17 cellular contexts compared by ENCODE assay signal in genomic region chr1:222777463-222777862, GRCh38. TPM values are rescaled to one million over a fixed set of nuclear protein-coding genes. Genes with fewer than 3 reads are reported as not detected.
DNase-seq lines count a peak whose midpoint lies in the region; ATAC-seq and TF ChIP-seq lines count a peak whose summit lies in the region.
"Had no signal": no experiment of that assay in that cellular context is flagged by ENCODE, and none has a peak within 500 bp of the region (broad histone marks: within the 10 kb centered on the region; RNA-seq: fewer than 3 reads in every experiment).

No MANE protein-coding gene starts in this region.

- no peaks in the 10 kb centered on the region for H3K79me1 ChIP-seq in IMR-90 (ENCODE audit: low read depth in 1 of 2, low read length in 2 of 2)

- H2BK120ac ChIP-seq in IMR-90 (ENCODE audit: low read depth, low read length), result no peak overlapping the region

- no peak overlapping the region for H2BK20ac ChIP-seq in IMR-90 (ENCODE audit: low read depth, low read length)

- H2BK15ac ChIP-seq in IMR-90 (ENCODE audit: low read depth, low read length), result no peak overlapping the region

- dilution Hi-C loops in IMR-90 (cut with HindIII; ENCODE audit: low sequenced_read_pairs, unreplicated experiment), result loop anchor here (25.0 kb wide), 1 partner anchor 310 kb away; no protein-coding TSS in a partner anchor

- no peak overlapping the region for H2BK5ac ChIP-seq in IMR-90 (ENCODE audit: low read depth, low read length, poor library complexity, severe bottlenecking)

- in situ Hi-C loops in IMR-90 (cut with MboI; ENCODE audit: low sequenced_read_pairs), result no loop called here

- DNase-seq in IMR-90 (peak; percentile 17), NCI-H748 (lab: John Stamatoyannopoulos, UW; ENCODE audit: unreplicated experiment) (peak; percentile 75), fibroblast of gingiva (ENCODE audit: low read depth) (peak; percentile 85), sciatic nerve (ENCODE audit: low spot score) (no peak), NCI-H1048 (lab: John Stamatoyannopoulos, UW) (no peak)
- DNase-seq in stimulated activated CD4-positive, alpha-beta T cell treated with anti-CD3 and anti-CD28 coated beads, Interleukin-15, amount 100 ng/mL, for 24 hours, result no peak
- DNase-seq in stimulated activated naive CD4-positive, alpha-beta T cell treated with Interleukin-2 at 50 U/mL for 16 hours (lab: John Stamatoyannopoulos, UW), result no peak
- DNase-seq: activated gamma-delta T cell treated with Interleukin-2 at 50 U/mL for 16 hours; body of pancreas; immature natural killer cell; MG63; stimulated activated CD4-positive, alpha-beta T cell treated with anti-CD3 and anti-CD28 coated beads, Interleukin-1b, Interleukin-23, amount 100 ng/mL, for 48 hours; T-helper 2 cell had no signal

- ATAC-seq in IMR-90 (ENCODE audit: low read depth), result no peak
- ATAC-seq in sciatic nerve, result peak; percentile 70
- ATAC-seq: activated CD4-positive, CD25-positive, alpha-beta regulatory T cell treated with anti-CD3 and anti-CD28 coated beads, Interleukin-2, amount 50 U/mL, for 24 hours; body of pancreas had no signal

- H4K8ac ChIP-seq in IMR-90 (ENCODE audit: low read depth in 2 of 2, low read length in 2 of 2), result no peak overlapping the region

- H4K20me1 ChIP-seq in IMR-90 (ENCODE audit: insufficient read depth, low read length), result no peaks in the 10 kb centered on the region

- H4K91ac ChIP-seq in IMR-90 (ENCODE audit: insufficient read depth, low read depth, low read length), result no peak overlapping the region

- no peak overlapping the region for H2AFZ ChIP-seq in IMR-90 (replicated peaks; ENCODE audit: low read length, poor library complexity)

- no peak overlapping the region for H3K4ac ChIP-seq in IMR-90 (ENCODE audit: low read depth, low read length)

- TF ChIP-seq POLR2A in IMR-90 (IDR thresholded peaks at IDR 0.05; ENCODE audit: low read depth, low read length), result no peak

- no peak for TF ChIP-seq CTCF in IMR-90 (conservative IDR thresholded peaks at IDR 0.05; ENCODE audit: low read depth, low read length)

- no peaks in the 10 kb centered on the region for H3K9me3 ChIP-seq in IMR-90 (ENCODE audit: control insufficient read depth, insufficient read depth, low read length)
- H3K9me3 ChIP-seq: body of pancreas had no signal

- CTCF ChIA-PET in IMR-90 (lab: Yijun Ruan, JAX), result interaction anchor here (1.0 kb wide), 1 partner anchor 359 kb away, joined by 3 read pairs; no protein-coding TSS in a partner anchor

- H2AK5ac ChIP-seq in IMR-90 (ENCODE audit: low read depth, low read length), result no peak overlapping the region

- WGBS in IMR-90 (ENCODE audit: extremely low coverage in 2 of 2, insufficient read length in 1 of 2), 2 experiments, result no CpG with 5 or more reads among the region's 1 CpG

- no peak overlapping the region for H2AK9ac ChIP-seq in IMR-90 (replicated peaks; ENCODE audit: low read depth, low read length, poor library complexity)

- no peak overlapping the region for H3K27ac ChIP-seq in IMR-90 (ENCODE audit: insufficient read depth, low read length)
- H3K27ac ChIP-seq: body of pancreas, C4-2B had no signal

- no peak overlapping the region for H3K9ac ChIP-seq in IMR-90 (ENCODE audit: low read depth, low read length)

- no peak overlapping the region for H3K4me3 ChIP-seq in IMR-90 (ENCODE audit: insufficient read depth, low read depth, low read length)
- H3K4me3 ChIP-seq: body of pancreas, MG63 had no signal

- H3K36me3 ChIP-seq in IMR-90 (ENCODE audit: control insufficient read depth, insufficient read depth, low read length), result no peaks in the 10 kb centered on the region
- H3K36me3 ChIP-seq: MG63 had no signal

- H3K56ac ChIP-seq in IMR-90 (ENCODE audit: extremely low read depth, insufficient read depth, low read length), result no peak overlapping the region

- H3K18ac ChIP-seq in IMR-90 (ENCODE audit: low read depth, low read length), result no peak overlapping the region

- TF ChIP-seq RAD21 in IMR-90 (IDR thresholded peaks at IDR 0.05; ENCODE audit: low read length), result no peak

- H3K4me1 ChIP-seq in IMR-90 (ENCODE audit: control insufficient read depth, insufficient read depth, low read length), result no peaks in the 10 kb centered on the region

- POLR2A ChIA-PET in IMR-90 (lab: Charles Lee; ENCODE audit: unreplicated experiment), result no interaction called here

- no peak overlapping the region for H3K14ac ChIP-seq in IMR-90 (replicated peaks; ENCODE audit: low read depth, low read length)

- intact Hi-C loops in IMR-90 (cut with micrococcal nuclease) (no loop called here), sciatic nerve (cut with DNase I) (no loop called here)

- no peak overlapping the region for H3K4me2 ChIP-seq in IMR-90 (ENCODE audit: low read depth, low read length)

- H4K5ac ChIP-seq in IMR-90 (ENCODE audit: low read depth, low read length), result no peak overlapping the region

- H3K23ac ChIP-seq in IMR-90 (ENCODE audit: low read depth, low read length), result no peak overlapping the region

- no peaks in the 10 kb centered on the region for H3K27me3 ChIP-seq in IMR-90 (ENCODE audit: control insufficient read depth, insufficient read depth, low read length)
- H3K27me3 ChIP-seq: body of pancreas, MG63 had no signal

- BruUV-seq in IMR-90 (replicated peaks; lab: Mats Ljungman, UMichigan), result no TSS peak

- no peaks in the 10 kb centered on the region for H3K9me1 ChIP-seq in IMR-90 (ENCODE audit: insufficient read depth, low read length)

TF ChIP-seq in IMR-90, 13 proteins besides CTCF, POLR2A, EP300 and RAD21:
- TF ChIP-seq, protein P1, sequence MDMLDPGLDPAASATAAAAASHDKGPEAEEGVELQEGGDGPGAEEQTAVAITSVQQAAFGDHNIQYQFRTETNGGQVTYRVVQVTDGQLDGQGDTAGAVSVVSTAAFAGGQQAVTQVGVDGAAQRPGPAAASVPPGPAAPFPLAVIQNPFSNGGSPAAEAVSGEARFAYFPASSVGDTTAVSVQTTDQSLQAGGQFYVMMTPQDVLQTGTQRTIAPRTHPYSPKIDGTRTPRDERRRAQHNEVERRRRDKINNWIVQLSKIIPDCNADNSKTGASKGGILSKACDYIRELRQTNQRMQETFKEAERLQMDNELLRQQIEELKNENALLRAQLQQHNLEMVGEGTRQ (IDR thresholded peaks at IDR 0.05; ENCODE audit: low read depth, low read length), result no peak
- TF ChIP-seq CEBPB (IDR thresholded peaks at IDR 0.05; ENCODE audit: low read depth, low read length), result peak; percentile 22; the same call in 1 of the 2 replicates

RNA-seq across cellular contexts. Expression of gene DISP1, which starts 37.4 kb away (rescaled TPM):
- 4.7 and 5.2 TPM in 2 replicates for total RNA-seq in IMR-90 (2012; rRNA removed)
- 3.3 TPM in 2 replicates for polyA plus RNA-seq in IMR-90 (2012; rRNA removed)
- 1.6 and 2.2 TPM in 2 replicates for polyA plus RNA-seq in IMR-90 (2012; cell fraction: cytosol; rRNA removed)
- polyA plus RNA-seq in IMR-90 (2012; cell fraction: nucleus; rRNA removed; ENCODE audit: low replicate concordance), result 5.1 and 7.6 TPM in 2 replicates
- 23.9 TPM for total RNA-seq in sciatic nerve

RNA-seq across cellular contexts. Expression of gene FAM177B, which starts 40.5 kb away (rescaled TPM):
- not detected in 2 replicates for total RNA-seq in IMR-90 (2012; rRNA removed)
- not detected in 2 replicates for polyA plus RNA-seq in IMR-90 (2012; rRNA removed)
- not detected in 2 replicates for polyA plus RNA-seq in IMR-90 (2012; cell fraction: cytosol; rRNA removed)
- not detected in 2 replicates for polyA plus RNA-seq in IMR-90 (2012; cell fraction: nucleus; rRNA removed; ENCODE audit: low replicate concordance)
- total RNA-seq in sciatic nerve, result not detected
- total RNA-seq: Daoy, HT1080 had no signal
- polyA plus RNA-seq: immature natural killer cell had no signal

Comparison
In these comparisons a context has a peak if more than half of its experiments do, and no peak if none do; other contexts are left out.
1. DNase-seq: peak in IMR-90 (single experiment), NCI-H748 (single experiment) and fibroblast of gingiva (single experiment); none in sciatic nerve (single experiment), NCI-H1048 (single experiment), stimulated activated CD4-positive, alpha-beta T cell treated with anti-CD3 and anti-CD28 coated beads, Interleukin-15, amount 100 ng/mL, for 24 hours (single experiment) and stimulated activated naive CD4-positive, alpha-beta T cell treated with Interleukin-2 at 50 U/mL for 16 hours (single experiment).